Comparison of ENCODE assay signal across 38 cellular contexts in the genomic region with DNA sequence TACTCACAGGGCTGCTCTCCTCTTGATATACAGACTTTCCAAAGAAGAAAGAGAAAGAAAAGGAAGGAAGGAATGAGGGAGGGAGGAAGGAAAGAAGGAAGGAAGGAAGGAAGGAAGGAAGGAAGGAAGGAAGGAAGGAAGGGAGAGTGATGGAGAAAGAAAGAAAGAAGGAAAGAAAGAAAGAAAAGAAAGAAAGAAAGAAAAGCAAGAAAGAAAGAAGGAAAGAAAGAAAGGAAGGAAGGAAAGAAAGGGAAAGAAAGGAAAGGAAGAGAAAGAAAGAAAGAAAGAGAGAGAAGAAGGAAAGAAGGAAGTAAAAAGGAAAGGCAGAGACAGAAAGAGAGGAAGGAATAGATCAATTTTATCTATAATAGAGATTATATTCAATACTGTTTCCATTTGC.
"Had no signal": no experiment of that assay in that cellular context is flagged by ENCODE, and none has a peak within 500 bp of the region (broad histone marks: within the 10 kb centered on the region; RNA-seq: fewer than 3 reads in every experiment).

No MANE protein-coding gene starts in this region.

- H3K9me3 ChIP-seq: adrenal gland, ascending aorta, body of pancreas, breast epithelium had no signal

- H3K27me3 ChIP-seq: adrenal gland, ascending aorta, body of pancreas, brain microvascular endothelial cell, breast epithelium, cardiac muscle cell had no signal

- H3K36me3 Mint-ChIP-seq: activated naive CD4-positive, alpha-beta T cell treated with anti-CD3 and anti-CD28 coated beads, Interleukin-2, amount 10 ng/mL, durations not matched to agents 7 days and 5 days; activated naive CD8-positive, alpha-beta T cell; activated naive CD8-positive, alpha-beta T cell treated with anti-CD3 and anti-CD28 coated beads for 36 hours; activated naive CD8-positive, alpha-beta T cell treated with anti-CD3 and anti-CD28 coated beads, Interleukin-2, amount 10 ng/mL, durations not matched to agents 7 days and 5 days; brain had no signal

- H3K4me3 ChIP-seq: adrenal gland, ascending aorta, body of pancreas, breast epithelium, cardiac muscle cell had no signal

- H3K27ac ChIP-seq: adrenal gland, ascending aorta, body of pancreas, brain microvascular endothelial cell, breast epithelium, cardiac muscle cell had no signal

- ATAC-seq: activated naive CD8-positive, alpha-beta T cell treated with anti-CD3 and anti-CD28 coated beads, Interleukin-2, amount 50 U/mL, for 24 hours; activated T-cell treated with anti-CD3 and anti-CD28 coated beads, Interleukin-2, amount 50 U/mL, for 4 hours; activated T-cell treated with anti-CD3 and anti-CD28 coated beads, Interleukin-2, amount 50 U/mL, for 72 hours; activated T-helper 17 cell treated with anti-CD3 and anti-CD28 coated beads, Interleukin-2, amount 50 U/mL, for 72 hours; body of pancreas had no signal

- FAIRE-seq: astrocyte, bronchial epithelial cell had no signal

- H3K27ac Mint-ChIP-seq: activated naive CD4-positive, alpha-beta T cell treated with anti-CD3 and anti-CD28 coated beads for 36 hours; activated naive CD4-positive, alpha-beta T cell treated with anti-CD3 and anti-CD28 coated beads, Interleukin-2, amount 10 ng/mL, durations not matched to agents 7 days and 5 days; activated naive CD8-positive, alpha-beta T cell; activated naive CD8-positive, alpha-beta T cell treated with anti-CD3 and anti-CD28 coated beads for 36 hours; activated naive CD8-positive, alpha-beta T cell treated with anti-CD3 and anti-CD28 coated beads, Interleukin-2, amount 10 ng/mL, durations not matched to agents 7 days and 5 days; activated naive CD8-positive, alpha-beta T cell treated with anti-CD3 and anti-CD28 coated beads, Interleukin-2, amount 50 U/mL, for 24 hours; activated T-cell treated with anti-CD3 and anti-CD28 coated beads, Interleukin-2, amount 50 U/mL, for 24 hours; activated T-cell treated with anti-CD3 and anti-CD28 coated beads, Interleukin-2, amount 50 U/mL, for 72 hours; activated T-helper 1 cell treated with anti-CD3 and anti-CD28 coated beads, Interleukin-12 subunit alpha, Interleukin-12 subunit beta, Interleukin-2, Interleukin-4 antibody, amounts not matched to agents 30 ng/mL and 10 ng/mL and 1 ng/mL, durations not matched to agents 14 hours and 24 hours and 36 hours; activated T-helper 17 cell treated with anti-CD3 and anti-CD28 coated beads, Interleukin-2, amount 50 U/mL, for 72 hours; activated T-helper 2 cell treated with anti-CD3 and anti-CD28 coated beads, Interferon-gamma antibody, Interleukin-2, Interleukin-4, amounts not matched to agents 10 μg/mL and 5 μg/mL and 100 μg/mL, durations not matched to agents 14 hours and 24 hours and 36 hours; brain had no signal

- DNase-seq: activated effector memory CD4-positive, alpha-beta T cell treated with anti-CD3 and anti-CD28 coated beads, Interleukin-2, amount 50 U/mL, for 16 hours; activated effector memory CD4-positive, alpha-beta T cell treated with Interleukin-2 at 50 U/mL for 16 hours; activated gamma-delta T cell; activated gamma-delta T cell treated with Interleukin-2 at 50 U/mL for 16 hours; activated naive CD4-positive, alpha-beta T cell; activated naive CD4-positive, alpha-beta T cell treated with anti-CD3 and anti-CD28 coated beads for 36 hours; activated naive CD4-positive, alpha-beta T cell treated with anti-CD3 and anti-CD28 coated beads, Interleukin-2, amount 10 ng/mL, durations not matched to agents 7 days and 5 days; activated naive CD4-positive, alpha-beta T cell treated with anti-CD3 and anti-CD28 coated beads, Interleukin-2, amount 50 U/mL, for 16 hours; activated naive CD4-positive, alpha-beta T cell treated with Interleukin-2 at 50 U/mL for 16 hours; activated naive CD8-positive, alpha-beta T cell treated with anti-CD3 and anti-CD28 coated beads for 36 hours; activated naive CD8-positive, alpha-beta T cell treated with anti-CD3 and anti-CD28 coated beads, Interleukin-2, amount 10 ng/mL, durations not matched to agents 7 days and 5 days; activated naive CD8-positive, alpha-beta T cell treated with anti-CD3 and anti-CD28 coated beads, Interleukin-2, amount 50 U/mL, for 24 hours; activated T-cell treated with anti-CD3 and anti-CD28 coated beads, Interleukin-2, amount 50 U/mL, for 1 hour; activated T-cell treated with anti-CD3 and anti-CD28 coated beads, Interleukin-2, amount 50 U/mL, for 24 hours; activated T-cell treated with anti-CD3 and anti-CD28 coated beads, Interleukin-2, amount 50 U/mL, for 4 hours; activated T-cell treated with anti-CD3 and anti-CD28 coated beads, Interleukin-2, amount 50 U/mL, for 48 hours; activated T-cell treated with anti-CD3 and anti-CD28 coated beads, Interleukin-2, amount 50 U/mL, for 72 hours; adrenal gland; amniotic stem cell; amygdala; anterior cingulate cortex; aorta; body of pancreas; brain microvascular endothelial cell; caudate nucleus; central memory CD4-positive, alpha-beta T cell; cerebellar nuclear complex had no signal

- H3K4me1 ChIP-seq: adrenal gland, ascending aorta, body of pancreas, breast epithelium had no signal

- H3K27me3 Mint-ChIP-seq: activated naive CD4-positive, alpha-beta T cell treated with anti-CD3 and anti-CD28 coated beads, Interleukin-2, amount 10 ng/mL, durations not matched to agents 7 days and 5 days; activated naive CD8-positive, alpha-beta T cell; activated naive CD8-positive, alpha-beta T cell treated with anti-CD3 and anti-CD28 coated beads for 36 hours; activated naive CD8-positive, alpha-beta T cell treated with anti-CD3 and anti-CD28 coated beads, Interleukin-2, amount 10 ng/mL, durations not matched to agents 7 days and 5 days; activated naive CD8-positive, alpha-beta T cell treated with anti-CD3 and anti-CD28 coated beads, Interleukin-2, amount 50 U/mL, for 24 hours; activated T-cell treated with anti-CD3 and anti-CD28 coated beads, Interleukin-2, amount 50 U/mL, for 24 hours; activated T-helper 17 cell treated with anti-CD3 and anti-CD28 coated beads, Interleukin-2, amount 50 U/mL, for 72 hours; central memory CD8-positive, alpha-beta T cell had no signal

- H3K4me3 Mint-ChIP-seq: activated naive CD4-positive, alpha-beta T cell treated with anti-CD3 and anti-CD28 coated beads for 36 hours; activated naive CD4-positive, alpha-beta T cell treated with anti-CD3 and anti-CD28 coated beads, Interleukin-2, amount 10 ng/mL, durations not matched to agents 7 days and 5 days; activated naive CD8-positive, alpha-beta T cell; activated naive CD8-positive, alpha-beta T cell treated with anti-CD3 and anti-CD28 coated beads for 36 hours; activated naive CD8-positive, alpha-beta T cell treated with anti-CD3 and anti-CD28 coated beads, Interleukin-2, amount 10 ng/mL, durations not matched to agents 7 days and 5 days; activated naive CD8-positive, alpha-beta T cell treated with anti-CD3 and anti-CD28 coated beads, Interleukin-2, amount 50 U/mL, for 24 hours; activated T-cell treated with anti-CD3 and anti-CD28 coated beads, Interleukin-2, amount 50 U/mL, for 24 hours; activated T-cell treated with anti-CD3 and anti-CD28 coated beads, Interleukin-2, amount 50 U/mL, for 4 hours; activated T-cell treated with anti-CD3 and anti-CD28 coated beads, Interleukin-2, amount 50 U/mL, for 72 hours; activated T-helper 1 cell treated with anti-CD3 and anti-CD28 coated beads, Interleukin-12 subunit alpha, Interleukin-12 subunit beta, Interleukin-2, Interleukin-4 antibody, amounts not matched to agents 30 ng/mL and 10 ng/mL and 1 ng/mL, durations not matched to agents 14 hours and 24 hours and 36 hours; activated T-helper 17 cell treated with anti-CD3 and anti-CD28 coated beads, Interleukin-2, amount 50 U/mL, for 72 hours; brain; central memory CD8-positive, alpha-beta T cell had no signal

- H3K4me1 Mint-ChIP-seq: activated naive CD4-positive, alpha-beta T cell treated with anti-CD3 and anti-CD28 coated beads, Interleukin-2, amount 10 ng/mL, durations not matched to agents 7 days and 5 days; activated naive CD8-positive, alpha-beta T cell treated with anti-CD3 and anti-CD28 coated beads for 36 hours; activated naive CD8-positive, alpha-beta T cell treated with anti-CD3 and anti-CD28 coated beads, Interleukin-2, amount 10 ng/mL, durations not matched to agents 7 days and 5 days; activated naive CD8-positive, alpha-beta T cell treated with anti-CD3 and anti-CD28 coated beads, Interleukin-2, amount 50 U/mL, for 24 hours; activated T-helper 17 cell treated with anti-CD3 and anti-CD28 coated beads, Interleukin-2, amount 50 U/mL, for 72 hours; brain; central memory CD8-positive, alpha-beta T cell had no signal

- H3K36me3 ChIP-seq: adrenal gland, ascending aorta, brain microvascular endothelial cell, breast epithelium, cardiac muscle cell had no signal
